ENCODE assay signal across 11 cellular contexts in the genomic region with DNA sequence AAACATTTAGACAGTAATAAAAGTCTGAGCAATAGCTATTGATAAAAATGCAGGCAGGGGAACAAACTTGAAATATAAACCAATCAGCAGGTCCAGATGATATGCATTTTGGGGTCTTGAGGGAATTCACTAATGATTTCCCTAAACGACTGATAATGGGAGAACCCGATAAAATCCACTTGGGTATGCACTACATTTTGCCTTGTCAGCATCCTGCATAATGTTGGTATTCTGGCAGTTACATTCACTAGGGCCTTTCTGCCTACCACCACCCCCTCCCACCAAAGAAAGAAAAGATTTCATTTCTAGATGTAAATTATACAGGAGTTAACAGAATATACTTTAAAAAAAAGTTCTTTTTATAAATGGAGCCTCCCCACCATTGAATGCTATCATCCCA.
"Had no signal": no experiment of that assay in that cellular context is flagged by ENCODE, and none has a peak within 500 bp of the region (broad histone marks: within the 10 kb centered on the region; RNA-seq: fewer than 3 reads in every experiment).

No MANE protein-coding gene starts in this region.

- DNase-seq: GM23248, GOT3, H7, H9, HCEC 1CT, HFFc6 had no signal

- H3K4me2 ChIP-seq: GM23338 had no signal

- ATAC-seq: GM23338, HCT116 had no signal

- H3K9me3 ChIP-seq: HAP-1 had no signal

- H3K4me1 ChIP-seq: HAP-1 had no signal

- H3K4me3 ChIP-seq: GM23248, GM23338, HAP-1 had no signal

- FAIRE-seq: H1, H54 had no signal

- H3K27ac ChIP-seq: GM23248 had no signal

- H3K36me3 ChIP-seq: HAP-1 had no signal

- H2AFZ ChIP-seq: GM23248, GM23338 had no signal

- H3K9ac ChIP-seq: GM23248 had no signal
